ENCODE assay signal across 12 cellular contexts in genomic region chr1:201501144-201501543, GRCh38. TPM values are rescaled to one million over a fixed set of nuclear protein-coding genes. Genes with fewer than 3 reads are reported as not detected.
A peak's percentile ranks its signal among the peaks of the same experiment; 100 is the strongest.
DNase-seq lines count a peak whose midpoint lies in the region; ATAC-seq, FAIRE-seq and TF ChIP-seq lines count a peak whose summit lies in the region.
"Had no signal": no experiment of that assay in that cellular context is flagged by ENCODE, and none has a peak within 500 bp of the region (broad histone marks: within the 10 kb centered on the region; RNA-seq: fewer than 3 reads in every experiment).

No MANE protein-coding gene starts in this region.

- in situ Hi-C loops in brain microvascular endothelial cell (cut with HindIII; ENCODE audit: low pct_ligation_motif_present, low sequenced_read_pairs): no loop called here

- no peak for TF ChIP-seq CTCF in brain microvascular endothelial cell (IDR thresholded peaks at IDR 0.05; ENCODE audit: low read depth, low read length, missing control alignments)

- H3K9me3 ChIP-seq in small intestine (ENCODE audit: control insufficient read depth, low read depth): no peaks in the 10 kb centered on the region

- peak; percentile 5 for ATAC-seq in left lobe of liver
- ATAC-seq in GM21360 (IDR thresholded peaks at IDR 0.05; ENCODE audit: unreplicated experiment): no peak
- no peak for ATAC-seq in activated T-helper 17 cell treated with anti-CD3 and anti-CD28 coated beads, Interleukin-2, amount 50 U/mL, for 72 hours (replicated peaks)
- ATAC-seq: CD8-positive, alpha-beta T cell had no signal

- no peaks in the 10 kb centered on the region for H3K27me3 Mint-ChIP-seq in activated T-helper 17 cell treated with anti-CD3 and anti-CD28 coated beads, Interleukin-2, amount 50 U/mL, for 72 hours
- H3K27me3 Mint-ChIP-seq in activated T-cell treated with anti-CD3 and anti-CD28 coated beads, Interleukin-2, amount 50 U/mL, for 24 hours: no peaks in the 10 kb centered on the region
- H3K27me3 Mint-ChIP-seq: activated B cell treated with CpG ODN at 0.5 μM for 24 hours had no signal

- peaks cover 5% of the 10 kb centered on the region for H3K36me3 Mint-ChIP-seq in activated T-helper 17 cell treated with anti-CD3 and anti-CD28 coated beads, Interleukin-2, amount 50 U/mL, for 72 hours (ENCODE audit: low read depth)
- peaks cover 28% of the 10 kb centered on the region for H3K36me3 Mint-ChIP-seq in activated T-cell treated with anti-CD3 and anti-CD28 coated beads, Interleukin-2, amount 50 U/mL, for 24 hours (ENCODE audit: low read depth)

- no peak overlapping the region for H3K4me3 Mint-ChIP-seq in activated T-helper 17 cell treated with anti-CD3 and anti-CD28 coated beads, Interleukin-2, amount 50 U/mL, for 72 hours
- H3K4me3 Mint-ChIP-seq in activated T-cell treated with anti-CD3 and anti-CD28 coated beads, Interleukin-2, amount 50 U/mL, for 24 hours: no peak overlapping the region
- H3K4me3 Mint-ChIP-seq: activated B cell treated with CpG ODN at 0.5 μM for 24 hours; CD8-positive, alpha-beta T cell had no signal

- peak; percentile 8 for DNase-seq in H7
- DNase-seq in brain microvascular endothelial cell: peak; percentile 60
- DNase-seq in left lobe of liver (ENCODE audit: low spot score): no peak
- DNase-seq in small intestine: no peak
- DNase-seq in erythroblast (lab: John Stamatoyannopoulos, UW): no peak
- DNase-seq in activated T-cell treated with anti-CD3 and anti-CD28 coated beads, Interleukin-2, amount 50 U/mL, for 24 hours: no peak
- DNase-seq: activated B cell treated with CpG ODN at 0.5 μM for 24 hours; activated naive CD4-positive, alpha-beta T cell; CD8-positive, alpha-beta T cell; stimulated activated CD4-positive, alpha-beta T cell treated with anti-CD3 and anti-CD28 coated beads, Interleukin-2, amount 100 ng/mL, for 24 hours had no signal

- H3K9me3 Mint-ChIP-seq in activated T-helper 17 cell treated with anti-CD3 and anti-CD28 coated beads, Interleukin-2, amount 50 U/mL, for 72 hours: no peaks in the 10 kb centered on the region
- no peaks in the 10 kb centered on the region for H3K9me3 Mint-ChIP-seq in activated T-cell treated with anti-CD3 and anti-CD28 coated beads, Interleukin-2, amount 50 U/mL, for 24 hours
- H3K9me3 Mint-ChIP-seq: activated B cell treated with CpG ODN at 0.5 μM for 24 hours; CD8-positive, alpha-beta T cell had no signal

- 81 to 95% (median 94%) methylated on average over 8 of the region's 8 CpGs for WGBS in small intestine, 3 donors

- H3K27ac ChIP-seq in brain microvascular endothelial cell (peak overlapping the region; percentile 71), small intestine (ENCODE audit: low read depth in 1 of 2, low read length in 1 of 2) (peak overlapping the region; percentile 4 to 77)

- peaks cover 0 to 6% of the 10 kb centered on the region in 2 donors for H3K4me1 ChIP-seq in small intestine (ENCODE audit: control insufficient read depth in 2 of 2, insufficient read depth in 1 of 2, low read depth in 1 of 2, low read length in 1 of 2)

- TF ChIP-seq POLR2A in erythroblast (IDR thresholded peaks at IDR 0.05; ENCODE audit: low read length): no peak

- no peak for FAIRE-seq in small intestine (lab: Jason Lieb, UNC)

- H3K4me1 Mint-ChIP-seq in activated T-helper 17 cell treated with anti-CD3 and anti-CD28 coated beads, Interleukin-2, amount 50 U/mL, for 72 hours: peaks cover 7% of the 10 kb centered on the region
- peaks cover 25% of the 10 kb centered on the region for H3K4me1 Mint-ChIP-seq in activated T-cell treated with anti-CD3 and anti-CD28 coated beads, Interleukin-2, amount 50 U/mL, for 24 hours (ENCODE audit: low read depth)

- H3K4me3 ChIP-seq in H7 (ENCODE audit: insufficient read depth, low read depth, low read length): no peak overlapping the region
- no peak overlapping the region for H3K4me3 ChIP-seq in brain microvascular endothelial cell (ENCODE audit: low read depth, low read length)
- no peak overlapping the region for H3K4me3 ChIP-seq in small intestine (ENCODE audit: low read depth in 1 of 2, low read length in 2 of 2)

- H3K27me3 ChIP-seq in H7 (ENCODE audit: control insufficient read depth, insufficient read depth, low read length): peaks cover 1% of the 10 kb centered on the region; the same call in 1 of the 2 replicates
- H3K27me3 ChIP-seq in brain microvascular endothelial cell (replicated peaks): no peaks in the 10 kb centered on the region
- no peaks in the 10 kb centered on the region for H3K27me3 ChIP-seq in small intestine (ENCODE audit: control insufficient read depth in 2 of 2, insufficient read depth in 2 of 2, low read length in 2 of 2)

- H3K27ac Mint-ChIP-seq in activated T-helper 17 cell treated with anti-CD3 and anti-CD28 coated beads, Interleukin-2, amount 50 U/mL, for 72 hours: no peak overlapping the region
- H3K27ac Mint-ChIP-seq in activated T-cell treated with anti-CD3 and anti-CD28 coated beads, Interleukin-2, amount 50 U/mL, for 24 hours: no peak overlapping the region
- H3K27ac Mint-ChIP-seq: activated B cell treated with CpG ODN at 0.5 μM for 24 hours; CD8-positive, alpha-beta T cell had no signal

- no peaks in the 10 kb centered on the region for H3K36me3 ChIP-seq in H7 (replicated peaks; ENCODE audit: control insufficient read depth, insufficient read depth, low read length)
- H3K36me3 ChIP-seq in brain microvascular endothelial cell (replicated peaks): peaks cover 65% of the 10 kb centered on the region
- H3K36me3 ChIP-seq in small intestine (ENCODE audit: control insufficient read depth in 2 of 2, insufficient read depth in 2 of 2, low read length in 2 of 2): no peaks in the 10 kb centered on the region

RNA-seq across cellular contexts. Expression of gene CSRP1, which starts 5.8 kb away (rescaled TPM):
- 0.73 and 0.74 TPM in 2 replicates for total RNA-seq in H7 (2014; rRNA removed; shearing (Covaris generic))
- total RNA-seq in left lobe of liver: 67.7 TPM
- polyA plus RNA-seq in small intestine: 100 to 1,000 TPM in 2 of 3 donors, 10 to 100 TPM in 1; 98.6 to 181 (median 126) TPM
- 10 to 100 TPM; 25.0 to 51.1 TPM for total RNA-seq in activated T-helper 17 cell treated with anti-CD3 and anti-CD28 coated beads, Interleukin-2, amount 50 U/mL, for 72 hours

RNA-seq across cellular contexts. Expression of gene PHLDA3, which starts 32.2 kb away (rescaled TPM):
- 3.4 and 4.1 TPM in 2 replicates for total RNA-seq in H7 (2014; rRNA removed; shearing (Covaris generic))
- 1.8 TPM for total RNA-seq in left lobe of liver
- 10 to 100 TPM in 1 of 3 donors, 1 to 10 TPM in 1, under 1 TPM in 1; 0.89 to 13.3 (median 5.7) TPM for polyA plus RNA-seq in small intestine
- 10 to 100 TPM in 1 of 2 donors, 1 to 10 TPM in 1; 9.4 to 21.0 TPM for total RNA-seq in activated T-helper 17 cell treated with anti-CD3 and anti-CD28 coated beads, Interleukin-2, amount 50 U/mL, for 72 hours

RNA-seq across cellular contexts. Expression of gene NAV1, which starts 37.8 kb away (rescaled TPM):
- 13.2 and 16.7 TPM in 2 replicates for total RNA-seq in H7 (2014; rRNA removed; shearing (Covaris generic))
- total RNA-seq in left lobe of liver: 4.6 TPM
- 1 to 10 TPM in 1 of 3 donors, under 1 TPM in 2; 0.67 to 6.4 (median 0.81) TPM for polyA plus RNA-seq in small intestine
- 1 to 10 TPM in 1 of 2 donors, under 1 TPM in 1; 0.28 to 1.3 TPM for total RNA-seq in activated T-helper 17 cell treated with anti-CD3 and anti-CD28 coated beads, Interleukin-2, amount 50 U/mL, for 72 hours

Comparison
In these comparisons a context has a peak if more than half of its experiments do, and no peak if none do; other contexts are left out.
1. DNase-seq: peak in H7 (single experiment) and brain microvascular endothelial cell (single experiment); none in left lobe of liver (single experiment), small intestine (single experiment), erythroblast (0 of 2) and activated T-cell treated with anti-CD3 and anti-CD28 coated beads, Interleukin-2, amount 50 U/mL, for 24 hours (single experiment).
2. RNA of gene CSRP1, which starts 5.8 kb away (total RNA-seq): 67.7 TPM in left lobe of liver (single experiment) and 25.0 to 51.1 TPM in activated T-helper 17 cell treated with anti-CD3 and anti-CD28 coated beads, Interleukin-2, amount 50 U/mL, for 72 hours; 0.73 to 0.74 TPM in H7; every median in the first group is over 10 times any median in the second.